Comparison of ENCODE assay signal across 1 cellular context in the genomic region with DNA sequence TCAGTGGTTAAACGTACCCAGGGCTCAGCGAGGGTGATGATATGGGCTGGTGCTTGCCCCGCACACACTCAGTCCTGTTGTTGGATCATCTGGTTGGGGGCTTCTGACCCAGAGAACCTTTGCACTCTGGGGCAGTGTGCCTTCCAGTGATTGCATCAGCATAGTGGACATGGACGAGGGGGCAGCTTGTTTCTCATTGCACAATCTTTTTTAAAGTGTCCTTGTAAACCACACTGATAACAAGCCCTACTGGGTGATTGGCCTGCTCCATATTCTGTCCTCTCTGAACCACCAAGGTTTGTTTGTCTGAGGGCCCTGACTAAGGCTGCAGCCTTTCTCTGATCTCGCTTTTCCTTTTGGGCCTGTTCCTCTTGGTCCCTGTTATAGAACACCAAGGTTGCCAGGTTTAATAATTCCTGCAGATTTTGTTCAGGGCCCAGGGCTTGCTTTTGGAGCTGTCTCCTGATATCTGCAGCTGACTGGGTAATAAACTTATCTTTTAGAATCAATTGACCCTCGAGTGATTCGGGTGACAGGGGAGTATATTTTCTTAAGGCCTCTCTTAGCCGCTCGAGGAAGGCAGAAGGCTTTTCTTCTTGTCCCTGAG.
TF ChIP-seq lines count a peak whose summit lies in the region.

No MANE protein-coding gene starts in this region.

TF ChIP-seq in HepG2, 621 proteins besides CTCF, POLR2A, EP300 and RAD21 (continued from another document and continues in another):
- TF ChIP-seq ZNF652 (CRISPR knock-in tag; IDR thresholded peaks at IDR 0.05; ENCODE audit: borderline replicate concordance, low read depth) (peak; percentile 44; the same call in 1 of the 2 replicates), TCF7 (IDR thresholded peaks at IDR 0.05; ENCODE audit: low read depth) (peak; percentile 78), TARDBP (CRISPR knock-in tag; IDR thresholded peaks at IDR 0.05) (peak; percentile 86), CCDC6 (CRISPR knock-in tag; IDR thresholded peaks at IDR 0.05) (peak; percentile 69; the same call in 1 of the 2 replicates), KDM1A (CRISPR knock-in tag; IDR thresholded peaks at IDR 0.05) (peak; percentile 96), HMG20A (CRISPR knock-in tag; IDR thresholded peaks at IDR 0.05; ENCODE audit: borderline replicate concordance) (peak; percentile 93), CBX1 (IDR thresholded peaks at IDR 0.05; ENCODE audit: low read depth) (peak; percentile 85), DPF2 (CRISPR knock-in tag; IDR thresholded peaks at IDR 0.05; ENCODE audit: borderline replicate concordance, low read depth) (peak; percentile 97), NFIC (IDR thresholded peaks at IDR 0.05; ENCODE audit: low read length) (0 out of 2 replicates have a peak, but pooled peaks have one; percentile 50), LCORL (IDR thresholded peaks at IDR 0.05) (0 out of 2 replicates have a peak, but pooled peaks have one; percentile 45), LCORL (CRISPR knock-in tag; IDR thresholded peaks at IDR 0.05) (peak; percentile 94), HDAC2 (CRISPR knock-in tag; IDR thresholded peaks at IDR 0.05) (peak; percentile 97), ONECUT2 (CRISPR knock-in tag; IDR thresholded peaks at IDR 0.05) (0 out of 2 replicates have a peak, but pooled peaks have one; percentile 22), DMAP1 (CRISPR knock-in tag; IDR thresholded peaks at IDR 0.05) (peak; percentile 67; the same call in 1 of the 2 replicates), NR2F2 (IDR thresholded peaks at IDR 0.05; ENCODE audit: borderline replicate concordance, low read depth) (peak; percentile 73; the same call in 1 of the 2 replicates), ZNF441 (CRISPR knock-in tag; IDR thresholded peaks at IDR 0.05; ENCODE audit: borderline replicate concordance) (peak; percentile 64; the same call in 1 of the 2 replicates), ZNF556 (CRISPR knock-in tag; IDR thresholded peaks at IDR 0.05; ENCODE audit: borderline replicate concordance) (peak; percentile 98; the same call in 1 of the 2 replicates), ZNF335 (CRISPR knock-in tag; IDR thresholded peaks at IDR 0.05) (peak; percentile 60; the same call in 1 of the 2 replicates), HMG20B (CRISPR knock-in tag; conservative IDR thresholded peaks at IDR 0.05) (peak; percentile 85), ZNF12 (CRISPR knock-in tag; IDR thresholded peaks at IDR 0.05) (peak; percentile 87), ZNF816 (CRISPR knock-in tag; IDR thresholded peaks at IDR 0.05; ENCODE audit: borderline replicate concordance) (peak; percentile 64; the same call in 1 of the 2 replicates), ZNF768 (CRISPR knock-in tag; IDR thresholded peaks at IDR 0.05) (peak; percentile 44; the same call in 1 of the 2 replicates), ZFP90 (CRISPR knock-in tag; IDR thresholded peaks at IDR 0.05; ENCODE audit: borderline replicate concordance) (peak; percentile 78), JUND (CRISPR knock-in tag; IDR thresholded peaks at IDR 0.05) (peak; percentile 87; the same call in 1 of the 2 replicates), SSRP1 (CRISPR knock-in tag; IDR thresholded peaks at IDR 0.05) (0 out of 2 replicates have a peak, but pooled peaks have one; percentile 48), ZNF263 (CRISPR knock-in tag; IDR thresholded peaks at IDR 0.05) (0 out of 2 replicates have a peak, but pooled peaks have one; percentile 17), ETV5 (CRISPR knock-in tag; IDR thresholded peaks at IDR 0.05; ENCODE audit: borderline replicate concordance) (peak; percentile 34; the same call in 1 of the 2 replicates), RXRA (CRISPR knock-in tag; IDR thresholded peaks at IDR 0.05) (peak; percentile 92), ZNF501 (CRISPR knock-in tag; IDR thresholded peaks at IDR 0.05) (peak; percentile 67; the same call in 1 of the 2 replicates), MYC (CRISPR knock-in tag; IDR thresholded peaks at IDR 0.05; ENCODE audit: borderline replicate concordance) (peak; percentile 71; the same call in 1 of the 2 replicates), ZNF431 (CRISPR knock-in tag; IDR thresholded peaks at IDR 0.05; ENCODE audit: borderline replicate concordance, low read depth) (peak; percentile 84; the same call in 1 of the 2 replicates), CEBPB (IDR thresholded peaks at IDR 0.05; ENCODE audit: borderline replicate concordance, low read depth, low read length) (peak; percentile 98), ZBTB7A (CRISPR knock-in tag; IDR thresholded peaks at IDR 0.05) (peak; percentile 100), NFKBIZ (CRISPR knock-in tag; IDR thresholded peaks at IDR 0.05) (peak; percentile 80; the same call in 1 of the 2 replicates), ZSCAN29 (CRISPR knock-in tag; conservative IDR thresholded peaks at IDR 0.05) (peak; percentile 83; the same call in 1 of the 2 replicates), SIX1 (CRISPR knock-in tag; IDR thresholded peaks at IDR 0.05; ENCODE audit: borderline replicate concordance) (peak; percentile 29; the same call in 1 of the 2 replicates), ZMAT3 (CRISPR knock-in tag; conservative IDR thresholded peaks at IDR 0.05) (peak; percentile 83), PHF5A (CRISPR knock-in tag; IDR thresholded peaks at IDR 0.05; ENCODE audit: low read depth, unreplicated experiment) (peak; percentile 53), ZMYM3 (CRISPR knock-in tag; IDR thresholded peaks at IDR 0.05) (peak; percentile 89), ZNF543 (CRISPR knock-in tag; IDR thresholded peaks at IDR 0.05) (peak; percentile 84), ZNF350 (CRISPR knock-in tag; IDR thresholded peaks at IDR 0.05; ENCODE audit: borderline replicate concordance, low read depth) (peak; percentile 93), NR2C2 (CRISPR knock-in tag; IDR thresholded peaks at IDR 0.05; ENCODE audit: borderline replicate concordance) (peak; percentile 91), ARNTL (CRISPR knock-in tag; IDR thresholded peaks at IDR 0.05) (peak; percentile 71; the same call in 1 of the 2 replicates), CEBPG (CRISPR knock-in tag; IDR thresholded peaks at IDR 0.05) (peak; percentile 100)
- TF ChIP-seq, protein P1, sequence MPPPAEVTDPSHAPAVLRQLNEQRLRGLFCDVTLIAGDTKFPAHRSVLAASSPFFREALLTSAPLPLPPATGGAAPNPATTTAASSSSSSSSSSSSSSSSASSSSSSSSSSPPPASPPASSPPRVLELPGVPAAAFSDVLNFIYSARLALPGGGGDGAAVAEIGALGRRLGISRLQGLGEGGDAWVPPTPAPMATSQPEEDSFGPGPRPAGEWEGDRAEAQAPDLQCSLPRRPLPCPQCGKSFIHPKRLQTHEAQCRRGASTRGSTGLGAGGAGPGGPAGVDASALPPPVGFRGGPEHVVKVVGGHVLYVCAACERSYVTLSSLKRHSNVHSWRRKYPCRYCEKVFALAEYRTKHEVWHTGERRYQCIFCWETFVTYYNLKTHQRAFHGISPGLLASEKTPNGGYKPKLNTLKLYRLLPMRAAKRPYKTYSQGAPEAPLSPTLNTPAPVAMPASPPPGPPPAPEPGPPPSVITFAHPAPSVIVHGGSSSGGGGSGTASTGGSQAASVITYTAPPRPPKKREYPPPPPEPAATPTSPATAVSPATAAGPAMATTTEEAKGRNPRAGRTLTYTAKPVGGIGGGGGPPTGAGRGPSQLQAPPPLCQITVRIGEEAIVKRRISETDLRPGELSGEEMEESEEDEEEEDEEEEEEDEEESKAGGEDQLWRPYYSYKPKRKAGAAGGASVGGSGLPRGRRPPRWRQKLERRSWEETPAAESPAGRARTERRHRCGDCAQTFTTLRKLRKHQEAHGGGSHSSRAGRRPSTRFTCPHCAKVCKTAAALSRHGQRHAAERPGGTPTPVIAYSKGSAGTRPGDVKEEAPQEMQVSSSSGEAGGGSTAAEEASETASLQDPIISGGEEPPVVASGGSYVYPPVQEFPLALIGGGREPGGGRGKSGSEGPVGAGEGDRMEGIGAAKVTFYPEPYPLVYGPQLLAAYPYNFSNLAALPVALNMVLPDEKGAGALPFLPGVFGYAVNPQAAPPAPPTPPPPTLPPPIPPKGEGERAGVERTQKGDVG (CRISPR knock-in tag; IDR thresholded peaks at IDR 0.05; ENCODE audit: borderline replicate concordance) = peak; percentile 98; the same call in 1 of the 2 replicates
- TF ChIP-seq, protein P2, sequence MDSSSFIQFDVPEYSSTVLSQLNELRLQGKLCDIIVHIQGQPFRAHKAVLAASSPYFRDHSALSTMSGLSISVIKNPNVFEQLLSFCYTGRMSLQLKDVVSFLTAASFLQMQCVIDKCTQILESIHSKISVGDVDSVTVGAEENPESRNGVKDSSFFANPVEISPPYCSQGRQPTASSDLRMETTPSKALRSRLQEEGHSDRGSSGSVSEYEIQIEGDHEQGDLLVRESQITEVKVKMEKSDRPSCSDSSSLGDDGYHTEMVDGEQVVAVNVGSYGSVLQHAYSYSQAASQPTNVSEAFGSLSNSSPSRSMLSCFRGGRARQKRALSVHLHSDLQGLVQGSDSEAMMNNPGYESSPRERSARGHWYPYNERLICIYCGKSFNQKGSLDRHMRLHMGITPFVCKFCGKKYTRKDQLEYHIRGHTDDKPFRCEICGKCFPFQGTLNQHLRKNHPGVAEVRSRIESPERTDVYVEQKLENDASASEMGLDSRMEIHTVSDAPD (CRISPR knock-in tag; IDR thresholded peaks at IDR 0.05) = 0 out of 2 replicates have a peak, but pooled peaks have one; percentile 59
- TF ChIP-seq, protein P3, sequence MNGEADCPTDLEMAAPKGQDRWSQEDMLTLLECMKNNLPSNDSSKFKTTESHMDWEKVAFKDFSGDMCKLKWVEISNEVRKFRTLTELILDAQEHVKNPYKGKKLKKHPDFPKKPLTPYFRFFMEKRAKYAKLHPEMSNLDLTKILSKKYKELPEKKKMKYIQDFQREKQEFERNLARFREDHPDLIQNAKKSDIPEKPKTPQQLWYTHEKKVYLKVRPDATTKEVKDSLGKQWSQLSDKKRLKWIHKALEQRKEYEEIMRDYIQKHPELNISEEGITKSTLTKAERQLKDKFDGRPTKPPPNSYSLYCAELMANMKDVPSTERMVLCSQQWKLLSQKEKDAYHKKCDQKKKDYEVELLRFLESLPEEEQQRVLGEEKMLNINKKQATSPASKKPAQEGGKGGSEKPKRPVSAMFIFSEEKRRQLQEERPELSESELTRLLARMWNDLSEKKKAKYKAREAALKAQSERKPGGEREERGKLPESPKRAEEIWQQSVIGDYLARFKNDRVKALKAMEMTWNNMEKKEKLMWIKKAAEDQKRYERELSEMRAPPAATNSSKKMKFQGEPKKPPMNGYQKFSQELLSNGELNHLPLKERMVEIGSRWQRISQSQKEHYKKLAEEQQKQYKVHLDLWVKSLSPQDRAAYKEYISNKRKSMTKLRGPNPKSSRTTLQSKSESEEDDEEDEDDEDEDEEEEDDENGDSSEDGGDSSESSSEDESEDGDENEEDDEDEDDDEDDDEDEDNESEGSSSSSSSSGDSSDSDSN (CRISPR knock-in tag; IDR thresholded peaks at IDR 0.05) = 0 out of 2 replicates have a peak, but pooled peaks have one; percentile 37
- TF ChIP-seq, protein P4, sequence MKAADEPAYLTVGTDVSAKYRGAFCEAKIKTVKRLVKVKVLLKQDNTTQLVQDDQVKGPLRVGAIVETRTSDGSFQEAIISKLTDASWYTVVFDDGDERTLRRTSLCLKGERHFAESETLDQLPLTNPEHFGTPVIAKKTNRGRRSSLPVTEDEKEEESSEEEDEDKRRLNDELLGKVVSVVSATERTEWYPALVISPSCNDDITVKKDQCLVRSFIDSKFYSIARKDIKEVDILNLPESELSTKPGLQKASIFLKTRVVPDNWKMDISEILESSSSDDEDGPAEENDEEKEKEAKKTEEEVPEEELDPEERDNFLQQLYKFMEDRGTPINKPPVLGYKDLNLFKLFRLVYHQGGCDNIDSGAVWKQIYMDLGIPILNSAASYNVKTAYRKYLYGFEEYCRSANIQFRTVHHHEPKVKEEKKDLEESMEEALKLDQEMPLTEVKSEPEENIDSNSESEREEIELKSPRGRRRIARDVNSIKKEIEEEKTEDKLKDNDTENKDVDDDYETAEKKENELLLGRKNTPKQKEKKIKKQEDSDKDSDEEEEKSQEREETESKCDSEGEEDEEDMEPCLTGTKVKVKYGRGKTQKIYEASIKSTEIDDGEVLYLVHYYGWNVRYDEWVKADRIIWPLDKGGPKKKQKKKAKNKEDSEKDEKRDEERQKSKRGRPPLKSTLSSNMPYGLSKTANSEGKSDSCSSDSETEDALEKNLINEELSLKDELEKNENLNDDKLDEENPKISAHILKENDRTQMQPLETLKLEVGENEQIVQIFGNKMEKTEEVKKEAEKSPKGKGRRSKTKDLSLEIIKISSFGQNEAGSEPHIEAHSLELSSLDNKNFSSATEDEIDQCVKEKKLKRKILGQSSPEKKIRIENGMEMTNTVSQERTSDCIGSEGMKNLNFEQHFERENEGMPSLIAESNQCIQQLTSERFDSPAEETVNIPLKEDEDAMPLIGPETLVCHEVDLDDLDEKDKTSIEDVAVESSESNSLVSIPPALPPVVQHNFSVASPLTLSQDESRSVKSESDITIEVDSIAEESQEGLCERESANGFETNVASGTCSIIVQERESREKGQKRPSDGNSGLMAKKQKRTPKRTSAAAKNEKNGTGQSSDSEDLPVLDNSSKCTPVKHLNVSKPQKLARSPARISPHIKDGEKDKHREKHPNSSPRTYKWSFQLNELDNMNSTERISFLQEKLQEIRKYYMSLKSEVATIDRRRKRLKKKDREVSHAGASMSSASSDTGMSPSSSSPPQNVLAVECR (CRISPR knock-in tag; IDR thresholded peaks at IDR 0.05; ENCODE audit: borderline replicate concordance) = peak; percentile 45; the same call in 1 of the 2 replicates
- TF ChIP-seq, protein P5, sequence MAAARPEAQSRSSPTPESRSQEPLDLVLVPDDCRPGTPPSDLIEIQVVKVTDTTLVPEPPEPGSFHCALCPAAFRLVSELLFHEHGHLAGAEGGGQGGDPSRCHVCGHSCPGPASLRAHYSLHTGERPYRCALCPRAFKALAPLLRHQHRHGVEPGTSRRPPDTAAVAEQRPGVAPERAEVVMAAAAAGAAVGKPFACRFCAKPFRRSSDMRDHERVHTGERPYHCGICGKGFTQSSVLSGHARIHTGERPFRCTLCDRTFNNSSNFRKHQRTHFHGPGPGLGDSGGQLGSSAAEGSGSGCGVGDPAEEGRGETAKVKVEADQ (CRISPR knock-in tag; IDR thresholded peaks at IDR 0.05; ENCODE audit: borderline replicate concordance) = peak; percentile 73; the same call in 1 of the 2 replicates
